In the genomic region with DNA sequence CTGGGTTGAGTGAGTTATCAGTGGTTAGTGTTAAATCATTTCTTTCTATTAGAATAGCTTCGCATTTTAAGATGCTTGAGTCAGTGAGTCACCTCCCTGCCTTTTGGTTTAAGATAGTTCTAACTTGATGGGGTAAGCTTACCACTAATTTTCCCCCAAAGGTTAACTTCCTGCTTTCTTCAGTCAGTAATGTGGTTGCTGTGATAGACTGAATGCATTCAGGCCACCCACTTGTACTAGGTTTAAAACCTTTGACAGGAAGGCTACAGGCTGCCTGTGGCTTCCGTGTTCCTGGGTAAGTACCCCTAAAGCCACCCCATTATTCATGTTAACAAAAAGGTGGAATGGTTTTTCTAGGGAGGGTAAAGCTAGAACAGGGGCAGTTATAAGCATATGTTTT, we compare ENCODE assay signal across 12 cellular contexts. TPM values are rescaled to one million over a fixed set of nuclear protein-coding genes. Genes with fewer than 3 reads are reported as not detected.
A peak's percentile ranks its signal among the peaks of the same experiment; 100 is the strongest.
DNase-seq lines count a peak whose midpoint lies in the region; ATAC-seq and TF ChIP-seq lines count a peak whose summit lies in the region.
"Had no signal": no experiment of that assay in that cellular context is flagged by ENCODE, and none has a peak within 500 bp of the region (broad histone marks: within the 10 kb centered on the region; RNA-seq: fewer than 3 reads in every experiment).

No MANE protein-coding gene starts in this region.

- H3K27ac Mint-ChIP-seq in activated T-cell treated with anti-CD3 and anti-CD28 coated beads, Interleukin-2, amount 50 U/mL, for 72 hours: peak overlapping the region; percentile 49
- H3K27ac Mint-ChIP-seq: dendritic cell treated with granulocyte-macrophage colony-stimulating factor and Interleukin-4, amounts not matched to agents 40 ng/mL and 50 ng/mL, for 4 days; memory B cell had no signal

- peak overlapping the region; percentile 59 to 76 for H3K4me3 Mint-ChIP-seq in activated T-cell treated with anti-CD3 and anti-CD28 coated beads, Interleukin-2, amount 50 U/mL, for 72 hours
- H3K4me3 Mint-ChIP-seq: dendritic cell treated with granulocyte-macrophage colony-stimulating factor and Interleukin-4, amounts not matched to agents 40 ng/mL and 50 ng/mL, for 4 days; memory B cell had no signal

- TF ChIP-seq CTCF in lower lobe of right lung (IDR thresholded peaks at IDR 0.05): no peak
- no peak for TF ChIP-seq CTCF in A673 (conservative IDR thresholded peaks at IDR 0.05; ENCODE audit: low read depth, low read length)

- H3K4me3 ChIP-seq in lower lobe of right lung (no peak overlapping the region), A673 (ENCODE audit: low read depth, low read length, poor library complexity, severe bottlenecking) (no peak overlapping the region)

- CTCF ChIA-PET in A673 (lab: Charles Lee): no interaction called here

- H3K36me3 ChIP-seq in lower lobe of right lung (no peaks in the 10 kb centered on the region), A673 (ENCODE audit: insufficient read depth, low read length, poor library complexity, severe bottlenecking) (no peaks in the 10 kb centered on the region)

- POLR2A ChIA-PET in A673 (lab: Charles Lee; ENCODE audit: low non-redundant PET): no interaction called here

- H3K27me3 ChIP-seq in lower lobe of right lung (ENCODE audit: low read depth): no peaks in the 10 kb centered on the region
- H3K27me3 ChIP-seq in A673 (replicated peaks; ENCODE audit: insufficient read depth, low read depth, low read length, poor library complexity): no peaks in the 10 kb centered on the region

- BruUV-seq in A673 (replicated peaks; lab: Mats Ljungman, UMichigan): no TSS peak

- H3K9me3 Mint-ChIP-seq in activated T-cell treated with anti-CD3 and anti-CD28 coated beads, Interleukin-2, amount 50 U/mL, for 72 hours: peaks cover 16 to 31% of the 10 kb centered on the region in 2 donors

- H3K27ac ChIP-seq in lower lobe of right lung: no peak overlapping the region
- no peak overlapping the region for H3K27ac ChIP-seq in A673 (ENCODE audit: low read depth, low read length, poor library complexity, severe bottlenecking)
- H3K27ac ChIP-seq: RWPE1 had no signal

- intact Hi-C loops in lower lobe of right lung (cut with DNase I): no loop called here
- intact Hi-C loops in A673 (cut with micrococcal nuclease; ENCODE audit: unreplicated experiment): no loop called here

- no peaks in the 10 kb centered on the region for H3K27me3 Mint-ChIP-seq in activated T-cell treated with anti-CD3 and anti-CD28 coated beads, Interleukin-2, amount 50 U/mL, for 72 hours (ENCODE audit: low read depth)
- H3K27me3 Mint-ChIP-seq: dendritic cell treated with granulocyte-macrophage colony-stimulating factor and Interleukin-4, amounts not matched to agents 40 ng/mL and 50 ng/mL, for 4 days had no signal

- H3K9me3 ChIP-seq in lower lobe of right lung (peaks cover 36% of the 10 kb centered on the region), A673 (ENCODE audit: low read depth, low read length, poor library complexity, severe bottlenecking) (peaks cover 28% of the 10 kb centered on the region)

- peaks cover 20 to 33% of the 10 kb centered on the region in 2 donors for H3K36me3 Mint-ChIP-seq in activated T-cell treated with anti-CD3 and anti-CD28 coated beads, Interleukin-2, amount 50 U/mL, for 72 hours (ENCODE audit: insufficient read depth in 2 of 2)

- peak; percentile 97 to 98 for ATAC-seq in activated T-cell treated with anti-CD3 and anti-CD28 coated beads, Interleukin-2, amount 50 U/mL, for 72 hours (replicated peaks in 1 of 2)
- ATAC-seq in lower lobe of right lung: peak; percentile 41 to 47

- DNase-seq in CD1c-positive myeloid dendritic cell (ENCODE audit: extremely low spot score) (peak; percentile 29), NOMO-1 (lab: John Stamatoyannopoulos, UW; ENCODE audit: unreplicated experiment in 2 of 2) (peak; percentile 55 to 93), lower lobe of right lung (no peak), A673 (ENCODE audit: low spot score) (no peak), GF-D8 (lab: John Stamatoyannopoulos, UW) (no peak), LoVo (ENCODE audit: low spot score) (no peak), NCI-H345 treated with DMSO at 0.1 percent for 48 hours (lab: John Stamatoyannopoulos, UW; ENCODE audit: unreplicated experiment) (no peak)
- peak; percentile 20 to 25 for DNase-seq in activated T-cell treated with anti-CD3 and anti-CD28 coated beads, Interleukin-2, amount 50 U/mL, for 72 hours
- DNase-seq: NCI-H2081 treated with DMSO at 0.1 percent for 48 hours had no signal

- peaks cover 24% of the 10 kb centered on the region for H3K4me1 Mint-ChIP-seq in activated T-cell treated with anti-CD3 and anti-CD28 coated beads, Interleukin-2, amount 50 U/mL, for 72 hours (ENCODE audit: low read depth)
- H3K4me1 Mint-ChIP-seq: memory B cell had no signal

- H3K4me1 ChIP-seq in lower lobe of right lung (no peaks in the 10 kb centered on the region), A673 (ENCODE audit: insufficient read depth, low read length, poor library complexity, severe bottlenecking) (no peaks in the 10 kb centered on the region)

RNA-seq across cellular contexts. Expression of a gene that starts 25.3 kb away (rescaled TPM):
- total RNA-seq in activated T-cell treated with anti-CD3 and anti-CD28 coated beads, Interleukin-2, amount 50 U/mL, for 72 hours: not detected
- total RNA-seq in lower lobe of right lung: not detected
- not detected in 2 replicates for total RNA-seq in A673 (2021)

RNA-seq across cellular contexts. Expression of a gene that starts 25.6 kb away (rescaled TPM):
- total RNA-seq in activated T-cell treated with anti-CD3 and anti-CD28 coated beads, Interleukin-2, amount 50 U/mL, for 72 hours: not detected
- total RNA-seq in lower lobe of right lung (not detected), A673 (2021) (not detected in 2 replicates)

RNA-seq across cellular contexts. Expression of a gene that starts 37.7 kb away (rescaled TPM):
- total RNA-seq in activated T-cell treated with anti-CD3 and anti-CD28 coated beads, Interleukin-2, amount 50 U/mL, for 72 hours: 10 to 100 TPM; 28.0 to 29.5 TPM
- total RNA-seq in lower lobe of right lung (24.8 TPM), A673 (2021) (9.4 and 12.3 TPM in 2 replicates)

Comparison
In these comparisons a context has a peak if more than half of its experiments do, and no peak if none do; other contexts are left out.
1. DNase-seq: peak in CD1c-positive myeloid dendritic cell (single experiment), NOMO-1 (2 of 2) and activated T-cell treated with anti-CD3 and anti-CD28 coated beads, Interleukin-2, amount 50 U/mL, for 72 hours (2 of 2); none in lower lobe of right lung (single experiment), A673 (single experiment), GF-D8 (single experiment), LoVo (single experiment) and NCI-H345 treated with DMSO at 0.1 percent for 48 hours (single experiment).